In genomic region chr3:115783938-115784738, GRCh38 we compare ENCODE assay signal across 1 cellular context.
TF ChIP-seq lines count a peak whose summit lies in the region.

No MANE protein-coding gene starts in this region.

TF ChIP-seq in HepG2, 621 proteins besides CTCF, POLR2A, EP300 and RAD21 (continued from another document and continues in another):
- no peak for TF ChIP-seq ZBTB40 (IDR thresholded peaks at IDR 0.05)
- no peak for TF ChIP-seq ZBTB40 (CRISPR knock-in tag; IDR thresholded peaks at IDR 0.05)
- TF ChIP-seq ZNF788 (CRISPR knock-in tag; IDR thresholded peaks at IDR 0.05; ENCODE audit: borderline replicate concordance), result peak; percentile 14; the same call in 1 of the 2 replicates
- TF ChIP-seq U2AF2 (IDR thresholded peaks at IDR 0.05; ENCODE audit: low read depth, low read length), result no peak
- no peak; the same call in 1 of the 2 replicates for TF ChIP-seq ZNF619 (CRISPR knock-in tag; IDR thresholded peaks at IDR 0.05)
- TF ChIP-seq ZNF451 (CRISPR knock-in tag; IDR thresholded peaks at IDR 0.05), result peak; percentile 66
- no peak; the same call in 1 of the 2 replicates for TF ChIP-seq BRCA1 (CRISPR knock-in tag; IDR thresholded peaks at IDR 0.05)
- no peak for TF ChIP-seq U2AF1 (optimal IDR thresholded peaks at IDR 0.05; ENCODE audit: low read depth, low read length)
- peak; percentile 68; the same call in 1 of the 2 replicates for TF ChIP-seq ZNF546 (CRISPR knock-in tag; conservative IDR thresholded peaks at IDR 0.05)
- no peak for TF ChIP-seq ZNF572 (CRISPR knock-in tag; IDR thresholded peaks at IDR 0.05)
- TF ChIP-seq NAIF1 (CRISPR knock-in tag; IDR thresholded peaks at IDR 0.05; ENCODE audit: borderline replicate concordance), result peak; percentile 73; the same call in 1 of the 2 replicates
- TF ChIP-seq ZNF24 (IDR thresholded peaks at IDR 0.05), result no peak
- TF ChIP-seq, protein P1, sequence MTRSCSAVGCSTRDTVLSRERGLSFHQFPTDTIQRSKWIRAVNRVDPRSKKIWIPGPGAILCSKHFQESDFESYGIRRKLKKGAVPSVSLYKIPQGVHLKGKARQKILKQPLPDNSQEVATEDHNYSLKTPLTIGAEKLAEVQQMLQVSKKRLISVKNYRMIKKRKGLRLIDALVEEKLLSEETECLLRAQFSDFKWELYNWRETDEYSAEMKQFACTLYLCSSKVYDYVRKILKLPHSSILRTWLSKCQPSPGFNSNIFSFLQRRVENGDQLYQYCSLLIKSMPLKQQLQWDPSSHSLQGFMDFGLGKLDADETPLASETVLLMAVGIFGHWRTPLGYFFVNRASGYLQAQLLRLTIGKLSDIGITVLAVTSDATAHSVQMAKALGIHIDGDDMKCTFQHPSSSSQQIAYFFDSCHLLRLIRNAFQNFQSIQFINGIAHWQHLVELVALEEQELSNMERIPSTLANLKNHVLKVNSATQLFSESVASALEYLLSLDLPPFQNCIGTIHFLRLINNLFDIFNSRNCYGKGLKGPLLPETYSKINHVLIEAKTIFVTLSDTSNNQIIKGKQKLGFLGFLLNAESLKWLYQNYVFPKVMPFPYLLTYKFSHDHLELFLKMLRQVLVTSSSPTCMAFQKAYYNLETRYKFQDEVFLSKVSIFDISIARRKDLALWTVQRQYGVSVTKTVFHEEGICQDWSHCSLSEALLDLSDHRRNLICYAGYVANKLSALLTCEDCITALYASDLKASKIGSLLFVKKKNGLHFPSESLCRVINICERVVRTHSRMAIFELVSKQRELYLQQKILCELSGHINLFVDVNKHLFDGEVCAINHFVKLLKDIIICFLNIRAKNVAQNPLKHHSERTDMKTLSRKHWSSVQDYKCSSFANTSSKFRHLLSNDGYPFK (CRISPR knock-in tag; IDR thresholded peaks at IDR 0.05; ENCODE audit: borderline replicate concordance), result peak; percentile 59; the same call in 1 of the 2 replicates
- no peak for TF ChIP-seq ZNF275 (CRISPR knock-in tag; IDR thresholded peaks at IDR 0.05; ENCODE audit: borderline replicate concordance)
- TF ChIP-seq MIER3 (CRISPR knock-in tag; IDR thresholded peaks at IDR 0.05; ENCODE audit: borderline replicate concordance), result no peak
- TF ChIP-seq ZNF143 (CRISPR knock-in tag; IDR thresholded peaks at IDR 0.05), result peak; percentile 64
- TF ChIP-seq ELF4 (CRISPR knock-in tag; IDR thresholded peaks at IDR 0.05; ENCODE audit: borderline replicate concordance), result no peak
- TF ChIP-seq NCOR1 (IDR thresholded peaks at IDR 0.05; ENCODE audit: borderline replicate concordance, low read length), result no peak
- 0 out of 2 replicates have a peak, but pooled peaks have one; percentile 74 for TF ChIP-seq TMF1 (CRISPR knock-in tag; IDR thresholded peaks at IDR 0.05; ENCODE audit: low read depth)
- TF ChIP-seq ZNF687 (CRISPR knock-in tag; IDR thresholded peaks at IDR 0.05), result peak; percentile 92
- no peak for TF ChIP-seq NFIC (IDR thresholded peaks at IDR 0.05; ENCODE audit: low read length)
- no peak for TF ChIP-seq ZNF282 (IDR thresholded peaks at IDR 0.05; ENCODE audit: partially characterized antibody)
- peak; percentile 29 for TF ChIP-seq ZEB1 (IDR thresholded peaks at IDR 0.05; ENCODE audit: insufficient replicate concordance, low read depth)
- TF ChIP-seq MAFF (IDR thresholded peaks at IDR 0.05; ENCODE audit: low read depth, low read length), result no peak
- TF ChIP-seq, protein P2, sequence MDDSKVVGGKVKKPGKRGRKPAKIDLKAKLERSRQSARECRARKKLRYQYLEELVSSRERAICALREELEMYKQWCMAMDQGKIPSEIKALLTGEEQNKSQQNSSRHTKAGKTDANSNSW (CRISPR knock-in tag; IDR thresholded peaks at IDR 0.05; ENCODE audit: borderline replicate concordance), result 0 out of 2 replicates have a peak, but pooled peaks have one; percentile 41
- peak; percentile 46; the same call in 1 of the 2 replicates for TF ChIP-seq ZFY (CRISPR knock-in tag; IDR thresholded peaks at IDR 0.05)
- TF ChIP-seq ZBTB26 (CRISPR knock-in tag; IDR thresholded peaks at IDR 0.05; ENCODE audit: borderline replicate concordance), result no peak
- TF ChIP-seq USF2 (IDR thresholded peaks at IDR 0.05; ENCODE audit: low read depth, low read length), result no peak
- TF ChIP-seq USF2 (CRISPR knock-in tag; IDR thresholded peaks at IDR 0.05; ENCODE audit: borderline replicate concordance), result no peak
- TF ChIP-seq ZNF703 (CRISPR knock-in tag; IDR thresholded peaks at IDR 0.05; ENCODE audit: borderline replicate concordance), result no peak
- no peak for TF ChIP-seq ZNF850 (CRISPR knock-in tag; conservative IDR thresholded peaks at IDR 0.05)
- peak; percentile 68 for TF ChIP-seq PATZ1 (CRISPR knock-in tag; IDR thresholded peaks at IDR 0.05)
